In genomic region chr2:160306985-160307384, GRCh38 we compare ENCODE assay signal across 14 cellular contexts.
A peak's percentile ranks its signal among the peaks of the same experiment; 100 is the strongest.
DNase-seq lines count a peak whose midpoint lies in the region; ATAC-seq, FAIRE-seq and TF ChIP-seq lines count a peak whose summit lies in the region.
"Had no signal": no experiment of that assay in that cellular context is flagged by ENCODE, and none has a peak within 500 bp of the region (broad histone marks: within the 10 kb centered on the region; RNA-seq: fewer than 3 reads in every experiment).

No MANE protein-coding gene starts in this region.

- peak; percentile 98 for DNase-seq in AG10803 (ENCODE audit: low read depth)
- DNase-seq in SK-MEL-5 (ENCODE audit: low read depth, low spot score), result peak; percentile 87
- peak; percentile 7 for DNase-seq in globus pallidus (ENCODE audit: low spot score)
- DNase-seq in sciatic nerve (ENCODE audit: low spot score), result no peak
- no peak for DNase-seq in urothelium cell line (ENCODE audit: low spot score)
- no peak for DNase-seq in DMS53 treated with DMSO at 0.1 percent for 48 hours (lab: John Stamatoyannopoulos, UW; ENCODE audit: unreplicated experiment)
- DNase-seq: glutamatergic neuron, NCI-H1436, NCI-H526 had no signal

- ATAC-seq in sciatic nerve, result peak; percentile 86
- no peak for ATAC-seq in GM21737 (IDR thresholded peaks at IDR 0.05; ENCODE audit: unreplicated experiment)
- ATAC-seq in HG03280 (IDR thresholded peaks at IDR 0.05; ENCODE audit: unreplicated experiment), result no peak

- no peak for TF ChIP-seq CTCF in AG10803 (conservative IDR thresholded peaks at IDR 0.05; ENCODE audit: low read length)

- H3K4me3 ChIP-seq in AG10803 (ENCODE audit: low read length), result peak overlapping the region; percentile 4
- H3K4me3 ChIP-seq: BLaER1 treated with 17β-estradiol and CSF1 and Interleukin-3, amounts not matched to agents 10 nM and 100 nM had no signal

- intact Hi-C loops in sciatic nerve (cut with DNase I), result no loop called here

- no peak for FAIRE-seq in urothelium cell line (lab: Jason Lieb, UNC)
- FAIRE-seq: colon, TTC549 had no signal

- in situ Hi-C loops in SK-MEL-5 (cut with HindIII; ENCODE audit: low pct_unique_long_range_greater_than_20kb, low sequenced_read_pairs), result no loop called here

Comparison
In these comparisons a context has a peak if more than half of its experiments do, and no peak if none do; other contexts are left out.
1. DNase-seq: peak in AG10803 (single experiment), SK-MEL-5 (single experiment) and globus pallidus (single experiment); none in sciatic nerve (single experiment), urothelium cell line (single experiment) and DMS53 treated with DMSO at 0.1 percent for 48 hours (single experiment).